14 cellular contexts compared by ENCODE assay signal in genomic region chr12:106945261-106945851, GRCh38.
"Had no signal": no experiment of that assay in that cellular context is flagged by ENCODE, and none has a peak within 500 bp of the region (broad histone marks: within the 10 kb centered on the region; RNA-seq: fewer than 3 reads in every experiment).

No MANE protein-coding gene starts in this region.

- H3K4me1 ChIP-seq: colonic mucosa, esophagus muscularis mucosa, stomach, testis, upper lobe of right lung had no signal

- DNase-seq: activated CD4-positive, alpha-beta T cell treated with anti-CD3 and anti-CD28 coated beads, Interleukin-2, amount 50 U/mL, for 1 hour; activated CD8-positive, alpha-beta memory T cell treated with anti-CD3 and anti-CD28 coated beads for 24 hours; activated gamma-delta T cell treated with Interleukin-2 at 50 U/mL for 16 hours; amniotic stem cell; colonic mucosa; hypothalamus; stimulated activated CD4-positive, alpha-beta T cell treated with anti-CD3 and anti-CD28 coated beads, Interleukin-2, amount 100 ng/mL, for 24 hours; stomach; T-helper 9 cell; testis; upper lobe of right lung had no signal

- H3K36me3 ChIP-seq: colonic mucosa, esophagus muscularis mucosa, stomach, upper lobe of right lung had no signal

- H3K9me3 ChIP-seq: colonic mucosa, esophagus muscularis mucosa, stomach, testis, upper lobe of right lung had no signal

- H3K4me3 ChIP-seq: colonic mucosa, esophagus muscularis mucosa, stomach, testis, upper lobe of right lung had no signal

- ATAC-seq: activated CD4-positive, CD25-positive, alpha-beta regulatory T cell treated with anti-CD3 and anti-CD28 coated beads, Interleukin-2, amount 50 U/mL, for 24 hours; sciatic nerve; upper lobe of right lung had no signal

- H3K27ac ChIP-seq: colonic mucosa, esophagus muscularis mucosa, stomach, testis, upper lobe of right lung had no signal

- H3K27me3 ChIP-seq: colonic mucosa, esophagus muscularis mucosa, stomach, testis, upper lobe of right lung had no signal
